Comparison of ENCODE assay signal across 12 cellular contexts in the genomic region with DNA sequence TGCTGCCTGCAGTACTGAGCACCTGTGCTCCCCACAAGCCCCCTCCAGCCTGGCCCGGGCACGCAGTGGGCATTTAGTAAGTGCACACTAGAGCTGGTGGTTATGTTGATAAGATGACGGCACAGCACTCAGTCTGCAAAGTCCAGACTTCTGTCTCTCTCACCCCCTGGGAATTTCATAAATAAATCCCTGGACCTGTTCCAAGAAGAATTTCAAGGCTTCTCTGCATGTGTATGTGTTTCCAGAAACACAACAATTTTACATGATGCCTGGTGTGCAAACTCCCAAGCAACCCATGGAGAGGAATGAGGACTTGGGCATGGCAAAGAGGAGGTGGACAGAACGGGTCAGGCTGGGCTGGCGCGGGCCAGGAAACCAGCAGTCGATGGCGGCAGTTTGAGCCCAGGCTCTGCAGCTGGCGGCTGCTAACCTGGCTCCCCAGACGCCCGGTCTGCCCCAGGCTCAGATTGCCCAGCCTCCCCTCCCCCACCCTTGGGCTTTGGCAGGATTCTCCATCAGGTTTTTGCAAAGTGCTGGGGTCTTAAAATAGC. TPM values are rescaled to one million over a fixed set of nuclear protein-coding genes. Genes with fewer than 3 reads are reported as not detected.
DNase-seq lines count a peak whose midpoint lies in the region; ATAC-seq and TF ChIP-seq lines count a peak whose summit lies in the region.
"Had no signal": no experiment of that assay in that cellular context is flagged by ENCODE, and none has a peak within 500 bp of the region (broad histone marks: within the 10 kb centered on the region; RNA-seq: fewer than 3 reads in every experiment).

No MANE protein-coding gene starts in this region.

- H2AFZ ChIP-seq in neural progenitor cell (replicated peaks): peak overlapping the region; percentile 12

- H3K36me3 Mint-ChIP-seq in neural progenitor cell: no peaks in the 10 kb centered on the region
- H3K36me3 Mint-ChIP-seq in mesothelial cell of epicardium: peaks cover 8% of the 10 kb centered on the region

- H4K20me1 ChIP-seq in neural progenitor cell (ENCODE audit: low read depth): no peaks in the 10 kb centered on the region

- peaks cover 6% of the 10 kb centered on the region for H3K9me3 ChIP-seq in neural progenitor cell (ENCODE audit: low read depth)

- H3K4me3 Mint-ChIP-seq in neural progenitor cell (no peak overlapping the region), mesothelial cell of epicardium (no peak overlapping the region)

- no peak overlapping the region for H3K4me2 ChIP-seq in neural progenitor cell

- H3K9ac ChIP-seq in neural progenitor cell: no peak overlapping the region

- H3K4me3 ChIP-seq in neural progenitor cell: no peak overlapping the region

- DNase-seq in EL (peak; percentile 19), NCI-H446 (lab: John Stamatoyannopoulos, UW) (peak; percentile 24 to 74), epithelial cell of prostate (ENCODE audit: low read depth, low spot score) (no peak), neural progenitor cell (ENCODE audit: low spot score) (peak; percentile 21), LoVo (ENCODE audit: low spot score) (no peak), Ammon's horn (ENCODE audit: low spot score) (no peak), mesothelial cell of epicardium (ENCODE audit: low spot score in 2 of 2, unreplicated experiment in 2 of 2) (no peak)
- DNase-seq: activated gamma-delta T cell had no signal

- no peaks in the 10 kb centered on the region for H3K79me2 ChIP-seq in neural progenitor cell (ENCODE audit: low read depth)

- no peak for TF ChIP-seq CTCF in neural progenitor cell (IDR thresholded peaks at IDR 0.05)
- no peak for TF ChIP-seq CTCF in mesothelial cell of epicardium (IDR thresholded peaks at IDR 0.05; ENCODE audit: unreplicated experiment)

- H3K27ac ChIP-seq in epithelial cell of prostate (peak overlapping the region; percentile 54), neural progenitor cell (no peak overlapping the region)

- ATAC-seq in GM18870 (IDR thresholded peaks at IDR 0.05; ENCODE audit: unreplicated experiment): no peak

- peaks cover 15% of the 10 kb centered on the region for H3K4me1 Mint-ChIP-seq in neural progenitor cell
- peaks cover 13% of the 10 kb centered on the region for H3K4me1 Mint-ChIP-seq in mesothelial cell of epicardium

- no peaks in the 10 kb centered on the region for H3K36me3 ChIP-seq in neural progenitor cell

- peaks cover 13% of the 10 kb centered on the region for H3K4me1 ChIP-seq in neural progenitor cell

- H3K27ac Mint-ChIP-seq in neural progenitor cell (no peak overlapping the region), mesothelial cell of epicardium (no peak overlapping the region)

- H3K27me3 Mint-ChIP-seq in neural progenitor cell (ENCODE audit: insufficient read depth, low read depth) (peaks cover 11% of the 10 kb centered on the region), mesothelial cell of epicardium (ENCODE audit: low read depth) (no peaks in the 10 kb centered on the region)

- peaks cover 18% of the 10 kb centered on the region for H3K9me3 Mint-ChIP-seq in neural progenitor cell
- peaks cover 15% of the 10 kb centered on the region for H3K9me3 Mint-ChIP-seq in mesothelial cell of epicardium

- H3K27me3 ChIP-seq in neural progenitor cell: no peaks in the 10 kb centered on the region

- peaks cover 4% of the 10 kb centered on the region for H3F3A ChIP-seq in neural progenitor cell (ENCODE audit: low read depth)

RNA-seq across cellular contexts. Expression of a gene that starts 10.4 kb away (rescaled TPM):
- total RNA-seq in neural progenitor cell (ENCODE audit: low replicate concordance) (13.8 and 18.9 TPM in 2 replicates), mesothelial cell of epicardium (31.2 to 31.3 TPM (median 31.2 TPM) in 3 replicates)

RNA-seq across cellular contexts. Expression of a gene that starts 33.8 kb away (rescaled TPM):
- total RNA-seq in neural progenitor cell (ENCODE audit: low replicate concordance): 0.22 and 2.0 TPM in 2 replicates
- total RNA-seq in mesothelial cell of epicardium: 0.16 TPM in 1 of 3 replicates, not detected in the others

RNA-seq across cellular contexts. Expression of a gene that starts 53.2 kb away (rescaled TPM):
- 0.39 and 0.46 TPM in 2 replicates for total RNA-seq in neural progenitor cell (ENCODE audit: low replicate concordance)
- total RNA-seq in mesothelial cell of epicardium: 0.18 to 0.27 TPM (median 0.22 TPM) in 3 replicates
- total RNA-seq: epithelial cell of proximal tubule, HT1080, mucosa of gallbladder had no signal

Comparison
In these comparisons a context has a peak if more than half of its experiments do, and no peak if none do; other contexts are left out.
1. DNase-seq: peak in EL (single experiment), NCI-H446 (2 of 2) and neural progenitor cell (single experiment); none in epithelial cell of prostate (single experiment), LoVo (single experiment), Ammon's horn (single experiment) and mesothelial cell of epicardium (0 of 2).